Comparison of ENCODE assay signal across 8 cellular contexts in genomic region chr14:75334191-75335051, GRCh38. TPM values are rescaled to one million over a fixed set of nuclear protein-coding genes. Genes with fewer than 3 reads are reported as not detected.
A peak's percentile ranks its signal among the peaks of the same experiment; 100 is the strongest.
DNase-seq lines count a peak whose midpoint lies in the region; ATAC-seq and TF ChIP-seq lines count a peak whose summit lies in the region.

No MANE protein-coding gene starts in this region.

- intact Hi-C loops in activated CD4-positive, alpha-beta T cell treated with anti-CD3 and anti-CD28 coated beads for 36 hours (cut with DNase I, micrococcal nuclease), result loop anchor here in 1 of 2 experiments (1.0 kb wide), 1 partner anchor 39 kb away; no protein-coding TSS in a partner anchor
- intact Hi-C loops in posterior vena cava (cut with DNase I), result no loop called here

- no peaks in the 10 kb centered on the region for H3K9me3 ChIP-seq in duodenal mucosa (ENCODE audit: control insufficient read depth in 1 of 2, low read length in 2 of 2)

- DNase-seq in activated CD4-positive, alpha-beta T cell treated with anti-CD3 and anti-CD28 coated beads for 36 hours, result peak; percentile 69
- peak; percentile 86 for DNase-seq in posterior vena cava (ENCODE audit: low spot score)
- no peak for DNase-seq in EL
- no peak for DNase-seq in HPDE6-E6E7 (ENCODE audit: extremely low spot score)
- no peak for DNase-seq in RWPE1 (ENCODE audit: low spot score)

- peak overlapping the region; percentile 41 for H3K4me3 Mint-ChIP-seq in activated CD4-positive, alpha-beta T cell treated with anti-CD3 and anti-CD28 coated beads for 36 hours

- peak overlapping the region; percentile 0 for H3K27ac ChIP-seq in duodenal mucosa (ENCODE audit: low read depth, low read length)
- H3K27ac ChIP-seq in RWPE1, result no peak overlapping the region

- H3K27me3 Mint-ChIP-seq in activated CD4-positive, alpha-beta T cell treated with anti-CD3 and anti-CD28 coated beads for 36 hours, result no peaks in the 10 kb centered on the region

- no peak overlapping the region for H3K9ac ChIP-seq in duodenal mucosa (ENCODE audit: low read depth in 1 of 2, low read length in 2 of 2)

- H3K27ac Mint-ChIP-seq in activated CD4-positive, alpha-beta T cell treated with anti-CD3 and anti-CD28 coated beads for 36 hours, result peak overlapping the region; percentile 82

- H3K9me3 Mint-ChIP-seq in activated CD4-positive, alpha-beta T cell treated with anti-CD3 and anti-CD28 coated beads for 36 hours (ENCODE audit: low read depth), result no peaks in the 10 kb centered on the region

- ATAC-seq in GM19395 (IDR thresholded peaks at IDR 0.05; ENCODE audit: unreplicated experiment) (peak; percentile 60), GM19023 (IDR thresholded peaks at IDR 0.05; ENCODE audit: unreplicated experiment) (no peak)
- ATAC-seq in activated CD4-positive, alpha-beta T cell treated with anti-CD3 and anti-CD28 coated beads for 36 hours, result peak; percentile 77

- no peaks in the 10 kb centered on the region for H3K36me3 ChIP-seq in duodenal mucosa (ENCODE audit: control insufficient read depth in 1 of 2, insufficient read depth in 2 of 2, low read length in 2 of 2)

- H3K4me3 ChIP-seq in duodenal mucosa (ENCODE audit: low read depth in 1 of 2, low read length in 2 of 2), result peak overlapping the region; percentile 29 to 37

- CTCF ChIA-PET in activated CD4-positive, alpha-beta T cell treated with anti-CD3 and anti-CD28 coated beads for 36 hours (lab: Charles Lee), result interaction anchor here (0.6 to 1.9 kb wide), 4 partner anchors 13 to 276 kb away, joined by 3 to 8 read pairs (median 5); no protein-coding TSS in a partner anchor
- CTCF ChIA-PET in RWPE1 (lab: Yijun Ruan, JAX), result interaction anchor here (0.7 kb wide), 1 partner anchor 243 kb away, joined by 3 read pairs; no protein-coding TSS in a partner anchor

- no peaks in the 10 kb centered on the region for H3K27me3 ChIP-seq in duodenal mucosa (ENCODE audit: control insufficient read depth in 1 of 2, insufficient read depth in 2 of 2, low read length in 2 of 2)

- H3K36me3 Mint-ChIP-seq in activated CD4-positive, alpha-beta T cell treated with anti-CD3 and anti-CD28 coated beads for 36 hours (ENCODE audit: low read depth), result no peaks in the 10 kb centered on the region

- H3K4me1 Mint-ChIP-seq in activated CD4-positive, alpha-beta T cell treated with anti-CD3 and anti-CD28 coated beads for 36 hours, result peaks cover 27% of the 10 kb centered on the region

- TF ChIP-seq CTCF in RWPE1 (conservative IDR thresholded peaks at IDR 0.05; ENCODE audit: low read depth), result no peak

- POLR2A ChIA-PET in activated CD4-positive, alpha-beta T cell treated with anti-CD3 and anti-CD28 coated beads for 36 hours (lab: Charles Lee), result interaction anchor here (0.6 to 0.7 kb wide), 2 partner anchors 211 to 919 kb away, joined by 3 read pairs; no protein-coding TSS in a partner anchor
- POLR2A ChIA-PET in RWPE1 (lab: Yijun Ruan, JAX; ENCODE audit: low non-redundant PET), result no interaction called here

- H3K4me1 ChIP-seq in duodenal mucosa (ENCODE audit: control insufficient read depth in 1 of 2, insufficient read depth in 2 of 2, low read length in 2 of 2), result peaks cover 0 to 4% of the 10 kb centered on the region in 2 donors

RNA-seq across cellular contexts. Expression of gene FOS, which starts 55.8 kb away (rescaled TPM):
- 10 to 100 TPM; 16.0 to 21.1 TPM for total RNA-seq in activated CD4-positive, alpha-beta T cell treated with anti-CD3 and anti-CD28 coated beads for 36 hours
- total RNA-seq in posterior vena cava, result 100 to 1,000 TPM; 485 to 992 TPM

Comparison
In these comparisons a context has a peak if more than half of its experiments do, and no peak if none do; other contexts are left out.
1. DNase-seq: peak in activated CD4-positive, alpha-beta T cell treated with anti-CD3 and anti-CD28 coated beads for 36 hours (single experiment) and posterior vena cava (single experiment); none in EL (single experiment), HPDE6-E6E7 (single experiment) and RWPE1 (single experiment).
2. RNA of gene FOS, which starts 55.8 kb away (total RNA-seq): 485 to 992 TPM in posterior vena cava; 16.0 to 21.1 TPM in activated CD4-positive, alpha-beta T cell treated with anti-CD3 and anti-CD28 coated beads for 36 hours; every median in the first group is over 10 times any median in the second.